Comparison of ENCODE assay signal across 2 cellular contexts in the genomic region with DNA sequence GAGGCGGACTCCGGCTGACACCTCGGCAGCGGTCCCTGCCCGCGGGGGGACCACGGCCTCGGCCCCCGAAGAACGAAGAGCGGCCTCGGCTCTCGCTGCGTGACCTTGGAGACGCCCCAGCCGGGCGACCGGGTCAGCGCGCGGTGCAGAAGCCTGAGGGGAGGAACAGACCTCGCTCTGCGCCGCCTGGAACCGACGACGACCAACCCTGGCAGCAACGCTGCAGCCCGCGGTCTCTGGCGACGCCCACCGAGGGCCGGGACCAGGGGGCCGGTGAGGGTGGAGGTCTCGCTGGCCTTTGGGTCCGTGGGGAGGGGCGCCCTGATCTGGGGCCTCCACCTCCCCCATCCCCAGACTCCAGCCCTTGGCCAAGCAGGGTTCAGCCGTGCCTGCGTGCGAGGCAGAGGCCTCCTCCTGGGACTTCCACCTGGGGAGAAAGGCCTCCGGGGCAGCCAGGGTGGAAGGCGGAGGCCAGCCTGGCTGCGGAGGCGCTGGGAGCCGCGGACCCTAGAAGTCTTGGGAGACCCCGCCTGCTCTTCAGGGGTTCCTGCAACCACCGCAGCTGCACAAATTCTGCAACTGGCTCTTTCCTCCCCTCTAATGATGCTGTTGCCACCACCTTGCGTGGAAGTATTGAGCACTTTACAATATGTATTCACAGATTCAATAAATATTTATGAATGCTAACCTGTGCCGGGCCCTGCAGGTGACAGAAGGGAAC.
TF ChIP-seq lines count a peak whose summit lies in the region.

No MANE protein-coding gene starts in this region.

TF ChIP-seq in GM23338, 12 proteins besides CTCF, POLR2A, EP300 and RAD21:
- TF ChIP-seq, protein P1, sequence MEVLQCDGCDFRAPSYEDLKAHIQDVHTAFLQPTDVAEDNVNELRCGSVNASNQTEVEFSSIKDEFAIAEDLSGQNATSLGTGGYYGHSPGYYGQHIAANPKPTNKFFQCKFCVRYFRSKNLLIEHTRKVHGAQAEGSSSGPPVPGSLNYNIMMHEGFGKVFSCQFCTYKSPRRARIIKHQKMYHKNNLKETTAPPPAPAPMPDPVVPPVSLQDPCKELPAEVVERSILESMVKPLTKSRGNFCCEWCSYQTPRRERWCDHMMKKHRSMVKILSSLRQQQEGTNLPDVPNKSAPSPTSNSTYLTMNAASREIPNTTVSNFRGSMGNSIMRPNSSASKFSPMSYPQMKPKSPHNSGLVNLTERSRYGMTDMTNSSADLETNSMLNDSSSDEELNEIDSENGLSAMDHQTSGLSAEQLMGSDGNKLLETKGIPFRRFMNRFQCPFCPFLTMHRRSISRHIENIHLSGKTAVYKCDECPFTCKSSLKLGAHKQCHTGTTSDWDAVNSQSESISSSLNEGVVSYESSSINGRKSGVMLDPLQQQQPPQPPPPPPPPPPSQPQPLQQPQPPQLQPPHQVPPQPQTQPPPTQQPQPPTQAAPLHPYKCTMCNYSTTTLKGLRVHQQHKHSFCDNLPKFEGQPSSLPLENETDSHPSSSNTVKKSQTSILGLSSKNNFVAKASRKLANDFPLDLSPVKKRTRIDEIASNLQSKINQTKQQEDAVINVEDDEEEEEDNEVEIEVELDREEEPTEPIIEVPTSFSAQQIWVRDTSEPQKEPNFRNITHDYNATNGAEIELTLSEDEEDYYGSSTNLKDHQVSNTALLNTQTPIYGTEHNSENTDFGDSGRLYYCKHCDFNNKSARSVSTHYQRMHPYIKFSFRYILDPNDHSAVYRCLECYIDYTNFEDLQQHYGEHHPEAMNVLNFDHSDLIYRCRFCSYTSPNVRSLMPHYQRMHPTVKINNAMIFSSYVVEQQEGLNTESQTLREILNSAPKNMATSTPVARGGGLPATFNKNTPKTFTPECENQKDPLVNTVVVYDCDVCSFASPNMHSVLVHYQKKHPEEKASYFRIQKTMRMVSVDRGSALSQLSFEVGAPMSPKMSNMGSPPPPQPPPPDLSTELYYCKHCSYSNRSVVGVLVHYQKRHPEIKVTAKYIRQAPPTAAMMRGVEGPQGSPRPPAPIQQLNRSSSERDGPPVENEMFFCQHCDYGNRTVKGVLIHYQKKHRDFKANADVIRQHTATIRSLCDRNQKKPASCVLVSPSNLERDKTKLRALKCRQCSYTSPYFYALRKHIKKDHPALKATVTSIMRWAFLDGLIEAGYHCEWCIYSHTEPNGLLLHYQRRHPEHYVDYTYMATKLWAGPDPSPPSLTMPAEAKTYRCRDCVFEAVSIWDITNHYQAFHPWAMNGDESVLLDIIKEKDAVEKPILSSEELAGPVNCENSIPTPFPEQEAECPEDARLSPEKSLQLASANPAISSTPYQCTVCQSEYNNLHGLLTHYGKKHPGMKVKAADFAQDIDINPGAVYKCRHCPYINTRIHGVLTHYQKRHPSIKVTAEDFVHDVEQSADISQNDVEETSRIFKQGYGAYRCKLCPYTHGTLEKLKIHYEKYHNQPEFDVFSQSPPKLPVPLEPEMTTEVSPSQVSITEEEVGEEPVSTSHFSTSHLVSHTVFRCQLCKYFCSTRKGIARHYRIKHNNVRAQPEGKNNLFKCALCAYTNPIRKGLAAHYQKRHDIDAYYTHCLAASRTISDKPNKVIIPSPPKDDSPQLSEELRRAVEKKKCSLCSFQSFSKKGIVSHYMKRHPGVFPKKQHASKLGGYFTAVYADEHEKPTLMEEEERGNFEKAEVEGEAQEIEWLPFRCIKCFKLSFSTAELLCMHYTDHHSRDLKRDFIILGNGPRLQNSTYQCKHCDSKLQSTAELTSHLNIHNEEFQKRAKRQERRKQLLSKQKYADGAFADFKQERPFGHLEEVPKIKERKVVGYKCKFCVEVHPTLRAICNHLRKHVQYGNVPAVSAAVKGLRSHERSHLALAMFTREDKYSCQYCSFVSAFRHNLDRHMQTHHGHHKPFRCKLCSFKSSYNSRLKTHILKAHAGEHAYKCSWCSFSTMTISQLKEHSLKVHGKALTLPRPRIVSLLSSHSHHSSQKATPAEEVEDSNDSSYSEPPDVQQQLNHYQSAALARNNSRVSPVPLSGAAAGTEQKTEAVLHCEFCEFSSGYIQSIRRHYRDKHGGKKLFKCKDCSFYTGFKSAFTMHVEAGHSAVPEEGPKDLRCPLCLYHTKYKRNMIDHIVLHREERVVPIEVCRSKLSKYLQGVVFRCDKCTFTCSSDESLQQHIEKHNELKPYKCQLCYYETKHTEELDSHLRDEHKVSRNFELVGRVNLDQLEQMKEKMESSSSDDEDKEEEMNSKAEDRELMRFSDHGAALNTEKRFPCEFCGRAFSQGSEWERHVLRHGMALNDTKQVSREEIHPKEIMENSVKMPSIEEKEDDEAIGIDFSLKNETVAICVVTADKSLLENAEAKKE (CRISPR knock-in tag; IDR thresholded peaks at IDR 0.05): no peak
- TF ChIP-seq ZNF331 (CRISPR knock-in tag; IDR thresholded peaks at IDR 0.05; ENCODE audit: low read depth) (no peak), POLR2AphosphoS5 (IDR thresholded peaks at IDR 0.05; ENCODE audit: low read depth) (no peak), ZNF114 (CRISPR knock-in tag; IDR thresholded peaks at IDR 0.05) (no peak), STAT1 (IDR thresholded peaks at IDR 0.05; ENCODE audit: unreplicated experiment) (no peak), NANOG (IDR thresholded peaks at IDR 0.05; ENCODE audit: borderline replicate concordance) (no peak), CREB1 (CRISPR knock-in tag; IDR thresholded peaks at IDR 0.05; ENCODE audit: low read depth) (no peak)
- TF ChIP-seq, protein P2, sequence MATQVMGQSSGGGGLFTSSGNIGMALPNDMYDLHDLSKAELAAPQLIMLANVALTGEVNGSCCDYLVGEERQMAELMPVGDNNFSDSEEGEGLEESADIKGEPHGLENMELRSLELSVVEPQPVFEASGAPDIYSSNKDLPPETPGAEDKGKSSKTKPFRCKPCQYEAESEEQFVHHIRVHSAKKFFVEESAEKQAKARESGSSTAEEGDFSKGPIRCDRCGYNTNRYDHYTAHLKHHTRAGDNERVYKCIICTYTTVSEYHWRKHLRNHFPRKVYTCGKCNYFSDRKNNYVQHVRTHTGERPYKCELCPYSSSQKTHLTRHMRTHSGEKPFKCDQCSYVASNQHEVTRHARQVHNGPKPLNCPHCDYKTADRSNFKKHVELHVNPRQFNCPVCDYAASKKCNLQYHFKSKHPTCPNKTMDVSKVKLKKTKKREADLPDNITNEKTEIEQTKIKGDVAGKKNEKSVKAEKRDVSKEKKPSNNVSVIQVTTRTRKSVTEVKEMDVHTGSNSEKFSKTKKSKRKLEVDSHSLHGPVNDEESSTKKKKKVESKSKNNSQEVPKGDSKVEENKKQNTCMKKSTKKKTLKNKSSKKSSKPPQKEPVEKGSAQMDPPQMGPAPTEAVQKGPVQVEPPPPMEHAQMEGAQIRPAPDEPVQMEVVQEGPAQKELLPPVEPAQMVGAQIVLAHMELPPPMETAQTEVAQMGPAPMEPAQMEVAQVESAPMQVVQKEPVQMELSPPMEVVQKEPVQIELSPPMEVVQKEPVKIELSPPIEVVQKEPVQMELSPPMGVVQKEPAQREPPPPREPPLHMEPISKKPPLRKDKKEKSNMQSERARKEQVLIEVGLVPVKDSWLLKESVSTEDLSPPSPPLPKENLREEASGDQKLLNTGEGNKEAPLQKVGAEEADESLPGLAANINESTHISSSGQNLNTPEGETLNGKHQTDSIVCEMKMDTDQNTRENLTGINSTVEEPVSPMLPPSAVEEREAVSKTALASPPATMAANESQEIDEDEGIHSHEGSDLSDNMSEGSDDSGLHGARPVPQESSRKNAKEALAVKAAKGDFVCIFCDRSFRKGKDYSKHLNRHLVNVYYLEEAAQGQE (IDR thresholded peaks at IDR 0.05; ENCODE audit: unreplicated experiment): no peak
TF ChIP-seq in GM23338: peak in this region for 0.

TF ChIP-seq in neural cell, 6 proteins besides CTCF, POLR2A, EP300 and RAD21 (continued from another document):
- TF ChIP-seq, protein P2 (IDR thresholded peaks at IDR 0.05; ENCODE audit: borderline replicate concordance): no peak
- no peak for TF ChIP-seq TAF1 (IDR thresholded peaks at IDR 0.05; ENCODE audit: low read depth)
TF ChIP-seq in neural cell: peak in this region for 0.
